22 cellular contexts compared by ENCODE assay signal in genomic region chr9:72217306-72217842, GRCh38.
"Had no signal": no experiment of that assay in that cellular context is flagged by ENCODE, and none has a peak within 500 bp of the region (broad histone marks: within the 10 kb centered on the region; RNA-seq: fewer than 3 reads in every experiment).

No MANE protein-coding gene starts in this region.

- H3K36me3 ChIP-seq: brain microvascular endothelial cell, neutrophil, pancreas, suprapubic skin, tibial nerve, WERI-Rb-1 had no signal

- DNase-seq: activated CD4-positive, alpha-beta T cell treated with anti-CD3 and anti-CD28 coated beads, Interleukin-2, amount 50 U/mL, for 1 hour; activated CD4-positive, CD25-positive, alpha-beta regulatory T cell treated with anti-CD3 and anti-CD28 coated beads, Interleukin-2, amount 50 U/mL, for 72 hours; activated CD8-positive, alpha-beta T cell treated with anti-CD3 and anti-CD28 coated beads, Interleukin-2, amount 10 ng/mL, durations not matched to agents 7 days and 5 days; activated gamma-delta T cell treated with Interleukin-2 at 50 U/mL for 16 hours; activated T-cell treated with anti-CD3 and anti-CD28 coated beads, Interleukin-2, amount 50 U/mL, for 1 hour; anterior cingulate cortex; brain microvascular endothelial cell; effector CD4-positive, alpha-beta T cell; immature natural killer cell; left ventricle myocardium superior; pancreas; right cardiac atrium; stimulated activated CD4-positive, alpha-beta T cell treated with anti-CD3 and anti-CD28 coated beads, Interleukin-1b, Interleukin-23, amount 100 ng/mL, for 48 hours; stimulated activated naive CD8-positive, alpha-beta T cell treated with anti-CD3 and anti-CD28 coated beads, Interleukin-15, amount 100 ng/mL, for 72 hours; T-helper 2 cell; WERI-Rb-1 had no signal

- H3K27me3 ChIP-seq: brain microvascular endothelial cell, neutrophil, pancreas, suprapubic skin, tibial nerve had no signal

- ATAC-seq: activated CD8-positive, alpha-beta T cell treated with anti-CD3 and anti-CD28 coated beads, Interleukin-2, amount 10 ng/mL, durations not matched to agents 7 days and 5 days; foreskin keratinocyte; left ventricle myocardium superior; pancreas; right cardiac atrium; stimulated activated effector memory CD8-positive, alpha-beta T cell treated with anti-CD3 and anti-CD28 coated beads, Interleukin-12 subunit alpha, Interleukin-12 subunit beta, amount 100 ng/mL, for 72 hours; stimulated activated naive CD8-positive, alpha-beta T cell treated with anti-CD3 and anti-CD28 coated beads, Interleukin-15, amount 100 ng/mL, for 72 hours had no signal

- H3K9me3 ChIP-seq: neutrophil, pancreas, suprapubic skin, tibial nerve had no signal

- H3K4me1 ChIP-seq: foreskin keratinocyte, pancreas, suprapubic skin, tibial nerve had no signal

- H3K27ac ChIP-seq: brain microvascular endothelial cell, foreskin keratinocyte, neutrophil, pancreas, suprapubic skin, tibial nerve, WERI-Rb-1 had no signal

- H3K4me3 ChIP-seq: pancreas, suprapubic skin, tibial nerve had no signal

- FAIRE-seq: endometrium, pancreas had no signal
